7 cellular contexts compared by ENCODE assay signal in genomic region chrY:18421457-18421856, GRCh38.
DNase-seq lines count a peak whose midpoint lies in the region; ATAC-seq lines count a peak whose summit lies in the region.
"Not testable (repeated sequence)": the region's sequence is repeated elsewhere in the genome, so short reads cannot be mapped to it uniquely, and the experiment has no call there.

No MANE protein-coding gene starts in this region.

- H3K27me3 Mint-ChIP-seq in activated CD4-positive, alpha-beta T cell treated with anti-CD3 and anti-CD28 coated beads for 36 hours; activated naive CD8-positive, alpha-beta T cell treated with anti-CD3 and anti-CD28 coated beads, Interleukin-2, amount 50 U/mL, for 24 hours: not testable (repeated sequence)

- H3K27ac Mint-ChIP-seq in activated CD4-positive, alpha-beta T cell treated with anti-CD3 and anti-CD28 coated beads for 36 hours; activated naive CD8-positive, alpha-beta T cell treated with anti-CD3 and anti-CD28 coated beads, Interleukin-2, amount 50 U/mL, for 24 hours: not testable (repeated sequence)

- H3K4me1 Mint-ChIP-seq in activated CD4-positive, alpha-beta T cell treated with anti-CD3 and anti-CD28 coated beads for 36 hours; activated naive CD8-positive, alpha-beta T cell treated with anti-CD3 and anti-CD28 coated beads, Interleukin-2, amount 50 U/mL, for 24 hours: not testable (repeated sequence)

- intact Hi-C loops in activated CD4-positive, alpha-beta T cell treated with anti-CD3 and anti-CD28 coated beads for 36 hours (cut with DNase I, micrococcal nuclease), result not testable (repeated sequence)

- CTCF ChIA-PET in activated CD4-positive, alpha-beta T cell treated with anti-CD3 and anti-CD28 coated beads for 36 hours (lab: Charles Lee), result not testable (repeated sequence)

- not testable (repeated sequence) for H3K9me3 Mint-ChIP-seq in activated CD4-positive, alpha-beta T cell treated with anti-CD3 and anti-CD28 coated beads for 36 hours (ENCODE audit: low read depth); activated naive CD8-positive, alpha-beta T cell treated with anti-CD3 and anti-CD28 coated beads, Interleukin-2, amount 50 U/mL, for 24 hours

- not testable (repeated sequence) for H3K36me3 Mint-ChIP-seq in activated CD4-positive, alpha-beta T cell treated with anti-CD3 and anti-CD28 coated beads for 36 hours (ENCODE audit: low read depth); activated naive CD8-positive, alpha-beta T cell treated with anti-CD3 and anti-CD28 coated beads, Interleukin-2, amount 50 U/mL, for 24 hours (ENCODE audit: low read depth)

- peak; percentile 78 for ATAC-seq in GM18868 (IDR thresholded peaks at IDR 0.05; ENCODE audit: unreplicated experiment)
- ATAC-seq in GM21390 (IDR thresholded peaks at IDR 0.05; ENCODE audit: unreplicated experiment), result peak; percentile 79
- peak; percentile 81 for ATAC-seq in HG02623 (IDR thresholded peaks at IDR 0.05; ENCODE audit: unreplicated experiment)
- ATAC-seq in HG02973 (IDR thresholded peaks at IDR 0.05; ENCODE audit: unreplicated experiment), result peak; percentile 78
- ATAC-seq in HG03457 (IDR thresholded peaks at IDR 0.05; ENCODE audit: unreplicated experiment), result peak; percentile 81
- ATAC-seq in activated CD4-positive, alpha-beta T cell treated with anti-CD3 and anti-CD28 coated beads for 36 hours, result peak; percentile 70
- peak; percentile 54 for ATAC-seq in activated naive CD8-positive, alpha-beta T cell treated with anti-CD3 and anti-CD28 coated beads, Interleukin-2, amount 50 U/mL, for 24 hours

- H3K4me3 Mint-ChIP-seq in activated CD4-positive, alpha-beta T cell treated with anti-CD3 and anti-CD28 coated beads for 36 hours; activated naive CD8-positive, alpha-beta T cell treated with anti-CD3 and anti-CD28 coated beads, Interleukin-2, amount 50 U/mL, for 24 hours: not testable (repeated sequence)

- POLR2A ChIA-PET in activated CD4-positive, alpha-beta T cell treated with anti-CD3 and anti-CD28 coated beads for 36 hours (lab: Charles Lee), result not testable (repeated sequence)

- not testable (repeated sequence) for DNase-seq in activated CD4-positive, alpha-beta T cell treated with anti-CD3 and anti-CD28 coated beads for 36 hours; activated naive CD8-positive, alpha-beta T cell treated with anti-CD3 and anti-CD28 coated beads, Interleukin-2, amount 50 U/mL, for 24 hours
